In the genomic region with DNA sequence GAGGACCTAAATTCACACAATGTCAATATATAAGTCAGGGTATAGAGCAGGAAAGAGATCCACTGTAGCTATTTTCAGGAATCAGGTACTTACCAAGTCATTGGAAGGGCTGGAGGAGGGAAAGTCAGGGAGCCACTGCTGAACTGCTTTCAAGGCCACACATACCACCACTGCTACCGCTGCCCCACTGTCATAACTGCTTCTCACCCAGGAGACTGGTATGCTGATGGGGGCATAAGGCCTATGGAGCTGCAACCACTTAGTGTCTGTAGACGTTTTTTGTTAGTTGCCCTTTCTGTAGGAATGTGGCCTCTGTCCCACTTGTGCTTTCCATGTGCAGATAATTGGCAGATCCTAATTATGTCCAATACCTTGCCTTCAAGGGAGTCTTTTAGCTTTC, we compare ENCODE assay signal across 2 cellular contexts.
A peak's percentile ranks its signal among the peaks of the same experiment; 100 is the strongest.
TF ChIP-seq lines count a peak whose summit lies in the region.

No MANE protein-coding gene starts in this region.

TF ChIP-seq in HepG2, 621 proteins besides CTCF, POLR2A, EP300 and RAD21:
- TF ChIP-seq ZBTB33 (CRISPR knock-in tag; IDR thresholded peaks at IDR 0.05): 0 out of 2 replicates have a peak, but pooled peaks have one; percentile 41
- no peak for TF ChIP-seq ZNF460 (CRISPR knock-in tag; IDR thresholded peaks at IDR 0.05; ENCODE audit: borderline replicate concordance)
- TF ChIP-seq TEAD3 (CRISPR knock-in tag; optimal IDR thresholded peaks at IDR 0.05; ENCODE audit: borderline replicate concordance): peak; percentile 10
- no peak for TF ChIP-seq SRSF4 (IDR thresholded peaks at IDR 0.05; ENCODE audit: low read depth, low read length, poor library complexity, severe bottlenecking)

TF ChIP-seq in WTC11, 78 proteins besides CTCF, POLR2A, EP300 and RAD21:
- TF ChIP-seq STAT6 (CRISPR knock-in tag; conservative IDR thresholded peaks at IDR 0.05; ENCODE audit: low read depth): no peak
- TF ChIP-seq ZNF396 (CRISPR knock-in tag; IDR thresholded peaks at IDR 0.05; ENCODE audit: borderline replicate concordance): no peak
- TF ChIP-seq, protein P1, sequence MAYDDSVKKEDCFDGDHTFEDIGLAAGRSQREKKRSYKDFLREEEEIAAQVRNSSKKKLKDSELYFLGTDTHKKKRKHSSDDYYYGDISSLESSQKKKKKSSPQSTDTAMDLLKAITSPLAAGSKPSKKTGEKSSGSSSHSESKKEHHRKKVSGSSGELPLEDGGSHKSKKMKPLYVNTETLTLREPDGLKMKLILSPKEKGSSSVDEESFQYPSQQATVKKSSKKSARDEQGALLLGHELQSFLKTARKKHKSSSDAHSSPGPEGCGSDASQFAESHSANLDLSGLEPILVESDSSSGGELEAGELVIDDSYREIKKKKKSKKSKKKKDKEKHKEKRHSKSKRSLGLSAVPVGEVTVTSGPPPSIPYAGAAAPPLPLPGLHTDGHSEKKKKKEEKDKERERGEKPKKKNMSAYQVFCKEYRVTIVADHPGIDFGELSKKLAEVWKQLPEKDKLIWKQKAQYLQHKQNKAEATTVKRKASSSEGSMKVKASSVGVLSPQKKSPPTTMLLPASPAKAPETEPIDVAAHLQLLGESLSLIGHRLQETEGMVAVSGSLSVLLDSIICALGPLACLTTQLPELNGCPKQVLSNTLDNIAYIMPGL (CRISPR knock-in tag; IDR thresholded peaks at IDR 0.05): no peak
